6 cellular contexts compared by ENCODE assay signal in the genomic region with DNA sequence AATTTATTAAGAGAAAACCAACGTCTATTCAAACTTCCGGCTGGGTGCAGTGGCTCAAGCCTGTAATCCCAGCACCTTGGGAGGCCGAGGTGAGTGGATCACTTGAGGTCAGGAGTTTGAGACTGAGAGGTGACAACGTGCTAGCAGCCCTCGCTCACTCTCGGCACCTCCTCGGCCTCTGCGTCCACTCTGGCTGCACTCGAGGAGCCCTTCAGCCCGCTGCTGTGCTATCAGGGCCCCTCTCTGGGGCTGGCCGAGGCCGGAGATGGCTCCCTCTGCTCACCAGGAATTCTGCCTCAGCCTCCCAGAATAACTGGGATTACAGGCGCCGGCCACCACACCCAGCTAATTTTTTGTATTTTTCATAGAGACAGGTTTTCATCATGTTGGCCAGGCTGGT.
"Had no signal": no experiment of that assay in that cellular context is flagged by ENCODE, and none has a peak within 500 bp of the region (broad histone marks: within the 10 kb centered on the region; RNA-seq: fewer than 3 reads in every experiment).

No MANE protein-coding gene starts in this region.

- H3K9me3 Mint-ChIP-seq: IgD-negative memory B cell had no signal

- H3K27me3 Mint-ChIP-seq: IgD-negative memory B cell had no signal

- H3K4me3 Mint-ChIP-seq: IgD-negative memory B cell had no signal

- DNase-seq: IMR-90, KBM-7 had no signal

- H3K27ac ChIP-seq: HL-60 had no signal

- H3K27ac Mint-ChIP-seq: IgD-negative memory B cell had no signal

- ATAC-seq: HepG2 had no signal

- FAIRE-seq: HepG2, HTR-8/SVneo had no signal
